In the genomic region with DNA sequence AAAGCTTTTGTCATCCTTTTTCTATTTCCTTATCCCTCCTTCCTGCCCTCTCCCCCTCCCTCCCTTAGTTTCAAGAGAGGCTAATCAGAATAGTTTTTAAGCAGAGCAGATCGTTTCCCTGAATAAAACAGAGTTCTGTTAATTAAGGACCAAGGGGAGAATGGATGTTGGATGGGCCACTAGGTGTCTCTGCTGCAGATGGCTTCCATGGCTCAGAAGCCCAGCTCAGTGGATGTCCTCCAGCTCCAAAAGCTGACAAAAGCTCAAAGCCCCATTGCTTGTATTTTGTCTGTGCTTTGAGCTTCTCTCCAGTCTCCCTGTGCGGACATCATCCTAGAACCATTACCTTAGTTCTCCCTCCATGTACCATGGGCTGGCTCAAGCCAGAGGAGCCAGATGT, we compare ENCODE assay signal across 12 cellular contexts. TPM values are rescaled to one million over a fixed set of nuclear protein-coding genes. Genes with fewer than 3 reads are reported as not detected.
DNase-seq lines count a peak whose midpoint lies in the region; ATAC-seq, FAIRE-seq and TF ChIP-seq lines count a peak whose summit lies in the region.
"Had no signal": no experiment of that assay in that cellular context is flagged by ENCODE, and none has a peak within 500 bp of the region (broad histone marks: within the 10 kb centered on the region; RNA-seq: fewer than 3 reads in every experiment).

No MANE protein-coding gene starts in this region.

- in situ Hi-C loops in brain microvascular endothelial cell (cut with HindIII; ENCODE audit: low pct_ligation_motif_present, low sequenced_read_pairs), result no loop called here

- peaks cover 7% of the 10 kb centered on the region for H3K4me1 Mint-ChIP-seq in activated naive CD8-positive, alpha-beta T cell treated with anti-CD3 and anti-CD28 coated beads for 36 hours
- no peaks in the 10 kb centered on the region for H3K4me1 Mint-ChIP-seq in activated naive CD8-positive, alpha-beta T cell treated with anti-CD3 and anti-CD28 coated beads, Interleukin-2, amount 50 U/mL, for 24 hours

- TF ChIP-seq CTCF in LNCaP clone FGC (IDR thresholded peaks at IDR 0.05; ENCODE audit: control insufficient read depth, extremely low read depth, insufficient read depth) (peak; percentile 53), brain microvascular endothelial cell (IDR thresholded peaks at IDR 0.05; ENCODE audit: low read depth, low read length, missing control alignments) (peak; percentile 55), osteoblast (IDR thresholded peaks at IDR 0.05; ENCODE audit: extremely low read depth, low read depth, low read length) (peak; percentile 36), pancreas (IDR thresholded peaks at IDR 0.05) (no peak)

- no peaks in the 10 kb centered on the region for H4K20me1 ChIP-seq in osteoblast (ENCODE audit: insufficient read depth, low read length)

- H3K27me3 ChIP-seq in brain microvascular endothelial cell (replicated peaks) (no peaks in the 10 kb centered on the region), osteoblast (ENCODE audit: insufficient read depth, low read length) (no peaks in the 10 kb centered on the region), pancreas (no peaks in the 10 kb centered on the region)

- no peaks in the 10 kb centered on the region for H3K27me3 Mint-ChIP-seq in activated naive CD8-positive, alpha-beta T cell treated with anti-CD3 and anti-CD28 coated beads for 36 hours
- peaks cover 4% of the 10 kb centered on the region for H3K27me3 Mint-ChIP-seq in activated naive CD8-positive, alpha-beta T cell treated with anti-CD3 and anti-CD28 coated beads, Interleukin-2, amount 50 U/mL, for 24 hours

- WGBS in pancreas, 2 donors, result 65 to 68% methylated on average over 2 of the region's 2 CpGs

- intact Hi-C loops in pancreas (cut with DNase I), result no loop called here

- FAIRE-seq in pancreas (lab: Jason Lieb, UNC), result no peak

- peaks cover 6% of the 10 kb centered on the region for H3K9me3 Mint-ChIP-seq in activated naive CD8-positive, alpha-beta T cell treated with anti-CD3 and anti-CD28 coated beads for 36 hours
- peaks cover 7% of the 10 kb centered on the region for H3K9me3 Mint-ChIP-seq in activated naive CD8-positive, alpha-beta T cell treated with anti-CD3 and anti-CD28 coated beads, Interleukin-2, amount 50 U/mL, for 24 hours

- H3K36me3 ChIP-seq in brain microvascular endothelial cell (replicated peaks) (no peaks in the 10 kb centered on the region), osteoblast (ENCODE audit: insufficient read depth, low read length) (no peaks in the 10 kb centered on the region), pancreas (no peaks in the 10 kb centered on the region)

- H3K79me2 ChIP-seq in osteoblast (ENCODE audit: insufficient read depth, low read length), result no peaks in the 10 kb centered on the region

- H3K4me3 ChIP-seq in LNCaP clone FGC (ENCODE audit: low read depth, low read length) (no peak overlapping the region), brain microvascular endothelial cell (ENCODE audit: low read depth, low read length) (no peak overlapping the region), osteoblast (ENCODE audit: insufficient read depth, low read length) (no peak overlapping the region), pancreas (no peak overlapping the region)

- DNase-seq in activated naive CD8-positive, alpha-beta T cell treated with anti-CD3 and anti-CD28 coated beads for 36 hours, result peak; percentile 8
- no peak for DNase-seq in activated naive CD8-positive, alpha-beta T cell treated with anti-CD3 and anti-CD28 coated beads, Interleukin-2, amount 50 U/mL, for 24 hours
- no peak for DNase-seq in LNCaP clone FGC (ENCODE audit: low read depth)
- no peak for DNase-seq in brain microvascular endothelial cell
- no peak for DNase-seq in osteoblast (ENCODE audit: insufficient read length, low spot score, missing footprints)
- DNase-seq in pancreas, result no peak
- no peak for DNase-seq in NCI-H1105 treated with DMSO at 0.1 percent for 48 hours (lab: John Stamatoyannopoulos, UW)
- DNase-seq in midbrain (lab: John Stamatoyannopoulos, UW), result no peak
- DNase-seq: activated gamma-delta T cell treated with Interleukin-2 at 50 U/mL for 16 hours; CD4-positive, alpha-beta T cell; KBM-7; stimulated activated CD4-positive, alpha-beta T cell treated with anti-CD3 and anti-CD28 coated beads, Interleukin-1b, Interleukin-23, amount 100 ng/mL, for 48 hours had no signal

- no peak overlapping the region for H3K27ac Mint-ChIP-seq in activated naive CD8-positive, alpha-beta T cell treated with anti-CD3 and anti-CD28 coated beads for 36 hours
- H3K27ac Mint-ChIP-seq in activated naive CD8-positive, alpha-beta T cell treated with anti-CD3 and anti-CD28 coated beads, Interleukin-2, amount 50 U/mL, for 24 hours, result no peak overlapping the region
- H3K27ac Mint-ChIP-seq: CD4-positive, alpha-beta T cell had no signal

- H3K4me3 Mint-ChIP-seq in activated naive CD8-positive, alpha-beta T cell treated with anti-CD3 and anti-CD28 coated beads for 36 hours, result no peak overlapping the region
- no peak overlapping the region for H3K4me3 Mint-ChIP-seq in activated naive CD8-positive, alpha-beta T cell treated with anti-CD3 and anti-CD28 coated beads, Interleukin-2, amount 50 U/mL, for 24 hours
- H3K4me3 Mint-ChIP-seq: CD4-positive, alpha-beta T cell had no signal

- H3K9me3 ChIP-seq in osteoblast (ENCODE audit: low read depth, low read length) (no peaks in the 10 kb centered on the region), pancreas (no peaks in the 10 kb centered on the region)

- peaks cover 35% of the 10 kb centered on the region for H3K4me1 ChIP-seq in osteoblast (ENCODE audit: insufficient read depth, low read length)
- peaks cover 0 to 10% (median 9%) of the 10 kb centered on the region in 3 donors for H3K4me1 ChIP-seq in pancreas

- peak overlapping the region; percentile 43 for H2AFZ ChIP-seq in osteoblast (ENCODE audit: low read length)

- H3K36me3 Mint-ChIP-seq in activated naive CD8-positive, alpha-beta T cell treated with anti-CD3 and anti-CD28 coated beads for 36 hours, result no peaks in the 10 kb centered on the region
- peaks cover 2% of the 10 kb centered on the region for H3K36me3 Mint-ChIP-seq in activated naive CD8-positive, alpha-beta T cell treated with anti-CD3 and anti-CD28 coated beads, Interleukin-2, amount 50 U/mL, for 24 hours (ENCODE audit: low read depth)

- no peak overlapping the region for H3K4me2 ChIP-seq in osteoblast (ENCODE audit: insufficient read depth, low read length)

- H3K27ac ChIP-seq in brain microvascular endothelial cell (no peak overlapping the region), osteoblast (ENCODE audit: low read depth, low read length) (no peak overlapping the region), pancreas (no peak overlapping the region)

- no peak for ATAC-seq in activated naive CD8-positive, alpha-beta T cell treated with anti-CD3 and anti-CD28 coated beads, Interleukin-2, amount 50 U/mL, for 24 hours
- ATAC-seq in pancreas, result no peak

RNA-seq across cellular contexts. Expression of a gene that starts 21.0 kb away (rescaled TPM):
- total RNA-seq in activated naive CD8-positive, alpha-beta T cell treated with anti-CD3 and anti-CD28 coated beads for 36 hours, result not detected
- total RNA-seq in osteoblast, result 73.1 and 92.3 TPM in 2 replicates
- 1 to 10 TPM in 2 of 6 donors, under 1 TPM in 4; 0.25 to 1.3 (median 0.54) TPM for total RNA-seq in pancreas
- under 1 TPM; 0.38 to 0.77 TPM for polyA plus RNA-seq in pancreas
- total RNA-seq: CD4-positive, alpha-beta T cell had no signal

Comparison
In these comparisons a context has a peak if more than half of its experiments do, and no peak if none do; other contexts are left out.
1. CTCF ChIP-seq: peak in LNCaP clone FGC (single experiment), brain microvascular endothelial cell (single experiment) and osteoblast (single experiment); none in pancreas (0 of 4).
2. RNA of a gene that starts 21.0 kb away (total RNA-seq): 73.1 to 92.3 TPM in osteoblast; 0.25 to 1.3 TPM in pancreas and not detected in activated naive CD8-positive, alpha-beta T cell treated with anti-CD3 and anti-CD28 coated beads for 36 hours; every median in the first group is over 10 times any median in the second.